ENCODE assay signal across 18 cellular contexts in the genomic region with DNA sequence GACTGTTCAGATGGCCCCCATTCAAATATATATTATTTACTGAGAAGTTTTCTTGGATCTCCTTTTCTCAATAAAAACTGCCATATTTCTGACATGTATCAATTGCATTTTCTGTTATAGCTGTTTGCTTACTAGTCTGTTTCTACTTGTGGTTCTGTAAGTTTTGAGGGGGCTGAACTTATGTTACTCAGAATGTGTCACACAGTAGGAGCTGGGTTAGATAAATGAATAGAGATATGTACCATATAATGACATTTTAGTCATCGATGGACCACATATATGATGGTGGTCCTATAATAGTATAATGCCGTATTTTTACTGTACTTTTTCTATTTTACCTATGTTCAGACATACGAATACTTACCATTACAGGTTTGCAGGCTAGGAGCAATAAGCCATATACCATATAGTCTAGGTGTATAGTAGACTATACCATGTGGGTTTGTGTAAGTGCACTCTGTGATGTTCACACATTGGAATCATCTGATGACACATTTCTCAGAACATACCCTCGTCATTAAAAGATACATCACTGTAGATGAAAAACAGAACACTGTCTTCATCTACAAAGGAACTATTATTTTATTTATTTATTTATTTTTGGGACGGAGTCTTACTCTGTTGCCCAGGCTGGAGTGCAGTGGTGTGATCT. TPM values are rescaled to one million over a fixed set of nuclear protein-coding genes. Genes with fewer than 3 reads are reported as not detected.
DNase-seq lines count a peak whose midpoint lies in the region; ATAC-seq lines count a peak whose summit lies in the region.
"Had no signal": no experiment of that assay in that cellular context is flagged by ENCODE, and none has a peak within 500 bp of the region (broad histone marks: within the 10 kb centered on the region; RNA-seq: fewer than 3 reads in every experiment).

No MANE protein-coding gene starts in this region.

- peaks cover 2% of the 10 kb centered on the region for H3K36me3 Mint-ChIP-seq in activated naive CD8-positive, alpha-beta T cell
- H3K36me3 Mint-ChIP-seq in activated naive CD8-positive, alpha-beta T cell treated with anti-CD3 and anti-CD28 coated beads for 36 hours = peaks cover 40% of the 10 kb centered on the region
- H3K36me3 Mint-ChIP-seq in memory B cell = peaks cover 15% of the 10 kb centered on the region

- no peak for DNase-seq in activated CD4-positive, CD25-positive, alpha-beta regulatory T cell (lab: John Stamatoyannopoulos, UW)
- no peak for DNase-seq in activated naive CD8-positive, alpha-beta T cell treated with anti-CD3 and anti-CD28 coated beads for 36 hours
- DNase-seq in memory B cell (ENCODE audit: low spot score in 2 of 2) (no peak), DMS153 (lab: John Stamatoyannopoulos, UW) (no peak)
- DNase-seq in stimulated activated naive CD8-positive, alpha-beta T cell treated with anti-CD3 and anti-CD28 coated beads, Interleukin-15, amount 100 ng/mL, for 72 hours = no peak
- DNase-seq: BE2C; CD8-positive, alpha-beta memory T cell; GF-D8; NCI-H1092; NCI-H146; NCI-H2081 treated with DMSO at 0.1 percent for 48 hours; NCI-H510A; NCI-H82 had no signal

- H3K4me3 Mint-ChIP-seq in activated naive CD8-positive, alpha-beta T cell = peak overlapping the region; percentile 7
- H3K4me3 Mint-ChIP-seq in activated naive CD8-positive, alpha-beta T cell treated with anti-CD3 and anti-CD28 coated beads for 36 hours = no peak overlapping the region
- H3K4me3 Mint-ChIP-seq in memory B cell = no peak overlapping the region
- no peak overlapping the region for H3K4me3 Mint-ChIP-seq in stimulated activated naive CD8-positive, alpha-beta T cell treated with anti-CD3 and anti-CD28 coated beads, Interleukin-15, amount 100 ng/mL, for 72 hours

- ATAC-seq in activated CD4-positive, CD25-positive, alpha-beta regulatory T cell treated with anti-CD3 and anti-CD28 coated beads, Interleukin-2, amount 50 U/mL, for 24 hours = peak; percentile 87 to 96
- no peak for ATAC-seq in memory B cell (ENCODE audit: low read depth)
- peak; percentile 74 for ATAC-seq in stimulated activated naive CD8-positive, alpha-beta T cell treated with anti-CD3 and anti-CD28 coated beads, Interleukin-15, amount 100 ng/mL, for 72 hours
- ATAC-seq in GM21529 (IDR thresholded peaks at IDR 0.05; ENCODE audit: unreplicated experiment) = no peak
- ATAC-seq: Panc1, Right ventricle myocardium inferior had no signal

- peaks cover 65% of the 10 kb centered on the region for H3K4me1 Mint-ChIP-seq in activated naive CD8-positive, alpha-beta T cell (ENCODE audit: low read depth)
- peaks cover 41% of the 10 kb centered on the region for H3K4me1 Mint-ChIP-seq in activated naive CD8-positive, alpha-beta T cell treated with anti-CD3 and anti-CD28 coated beads for 36 hours
- H3K4me1 Mint-ChIP-seq in memory B cell = peaks cover 29% of the 10 kb centered on the region
- H3K4me1 Mint-ChIP-seq in stimulated activated naive CD8-positive, alpha-beta T cell treated with anti-CD3 and anti-CD28 coated beads, Interleukin-15, amount 100 ng/mL, for 72 hours = peaks cover 63% of the 10 kb centered on the region

- H3K27me3 Mint-ChIP-seq in activated naive CD8-positive, alpha-beta T cell = no peaks in the 10 kb centered on the region
- H3K27me3 Mint-ChIP-seq in activated naive CD8-positive, alpha-beta T cell treated with anti-CD3 and anti-CD28 coated beads for 36 hours = no peaks in the 10 kb centered on the region
- H3K27me3 Mint-ChIP-seq in memory B cell = no peaks in the 10 kb centered on the region
- no peaks in the 10 kb centered on the region for H3K27me3 Mint-ChIP-seq in stimulated activated naive CD8-positive, alpha-beta T cell treated with anti-CD3 and anti-CD28 coated beads, Interleukin-15, amount 100 ng/mL, for 72 hours
- H3K27me3 Mint-ChIP-seq: CD8-positive, alpha-beta memory T cell had no signal

- H3K27ac Mint-ChIP-seq in activated naive CD8-positive, alpha-beta T cell = peak overlapping the region; percentile 47
- H3K27ac Mint-ChIP-seq in activated naive CD8-positive, alpha-beta T cell treated with anti-CD3 and anti-CD28 coated beads for 36 hours = no peak overlapping the region
- peak overlapping the region; percentile 22 for H3K27ac Mint-ChIP-seq in memory B cell
- H3K27ac Mint-ChIP-seq in stimulated activated naive CD8-positive, alpha-beta T cell treated with anti-CD3 and anti-CD28 coated beads, Interleukin-15, amount 100 ng/mL, for 72 hours = peak overlapping the region in 1 of 2 donors; percentile 1

- H3K9me3 Mint-ChIP-seq in activated naive CD8-positive, alpha-beta T cell (ENCODE audit: low read depth) = no peaks in the 10 kb centered on the region
- H3K9me3 Mint-ChIP-seq in activated naive CD8-positive, alpha-beta T cell treated with anti-CD3 and anti-CD28 coated beads for 36 hours = no peaks in the 10 kb centered on the region
- no peaks in the 10 kb centered on the region for H3K9me3 Mint-ChIP-seq in memory B cell
- H3K9me3 Mint-ChIP-seq in stimulated activated naive CD8-positive, alpha-beta T cell treated with anti-CD3 and anti-CD28 coated beads, Interleukin-15, amount 100 ng/mL, for 72 hours = no peaks in the 10 kb centered on the region
- H3K9me3 Mint-ChIP-seq: CD8-positive, alpha-beta memory T cell had no signal

RNA-seq across cellular contexts. Expression of a gene that starts 22.3 kb away (rescaled TPM):
- 100 to 1,000 TPM in 1 of 2 experiments, 10 to 100 TPM in 1; 99.3 to 102 TPM for total RNA-seq in activated naive CD8-positive, alpha-beta T cell treated with anti-CD3 and anti-CD28 coated beads for 36 hours

RNA-seq across cellular contexts. Expression of a gene that starts 42.5 kb away (rescaled TPM):
- total RNA-seq in activated naive CD8-positive, alpha-beta T cell treated with anti-CD3 and anti-CD28 coated beads for 36 hours = 1 to 10 TPM; 3.5 to 3.6 TPM

Comparison
In these comparisons a context has a peak if more than half of its experiments do, and no peak if none do; other contexts are left out.
1. ATAC-seq: peak in activated CD4-positive, CD25-positive, alpha-beta regulatory T cell treated with anti-CD3 and anti-CD28 coated beads, Interleukin-2, amount 50 U/mL, for 24 hours (2 of 2) and stimulated activated naive CD8-positive, alpha-beta T cell treated with anti-CD3 and anti-CD28 coated beads, Interleukin-15, amount 100 ng/mL, for 72 hours (single experiment); none in memory B cell (single experiment) and GM21529 (single experiment).